In the genomic region with DNA sequence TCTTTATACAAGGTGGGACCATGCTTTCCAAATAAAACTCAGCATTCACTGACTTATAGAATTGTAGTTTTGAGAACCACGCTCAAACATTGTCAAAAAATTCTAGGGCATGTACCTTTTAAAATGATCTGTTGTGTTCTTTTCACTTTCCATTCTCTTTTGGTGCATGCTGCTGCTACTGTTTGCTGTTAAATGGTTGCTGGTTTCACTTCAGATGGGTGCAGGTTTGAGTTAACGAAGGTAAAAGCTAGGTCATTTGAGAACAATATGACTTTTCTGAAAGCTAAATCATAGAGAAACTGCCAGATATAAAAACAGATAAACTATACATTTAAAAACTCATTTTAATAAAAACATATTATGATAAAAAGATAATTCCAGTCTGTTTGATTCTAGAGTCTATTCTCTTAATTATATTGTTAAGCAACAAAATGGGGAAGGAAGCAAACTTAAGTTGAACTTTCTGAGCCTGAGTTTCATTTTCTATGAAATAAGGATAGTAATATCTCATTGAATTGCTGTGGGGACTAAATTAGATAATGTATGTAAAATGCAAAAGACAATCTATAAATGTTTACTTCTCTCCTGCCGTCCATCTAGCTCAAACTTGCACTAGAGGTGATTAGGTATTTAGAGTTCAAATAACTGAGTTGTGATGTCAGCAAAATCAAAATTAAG, we compare ENCODE assay signal across 15 cellular contexts.
DNase-seq lines count a peak whose midpoint lies in the region; ATAC-seq and TF ChIP-seq lines count a peak whose summit lies in the region.
"Had no signal": no experiment of that assay in that cellular context is flagged by ENCODE, and none has a peak within 500 bp of the region (broad histone marks: within the 10 kb centered on the region; RNA-seq: fewer than 3 reads in every experiment).

No MANE protein-coding gene starts in this region.

- no peaks in the 10 kb centered on the region for H3K27me3 Mint-ChIP-seq in activated CD4-positive, alpha-beta T cell treated with anti-CD3 and anti-CD28 coated beads, Interleukin-2, amount 10 ng/mL, durations not matched to agents 24 days and 14 days
- no peaks in the 10 kb centered on the region for H3K27me3 Mint-ChIP-seq in endothelial cell (ENCODE audit: unreplicated experiment)

- DNase-seq in AG08396 (ENCODE audit: low spot score) (no peak), Right ventricle myocardium superior (no peak), endothelial cell (ENCODE audit: low spot score) (no peak)
- DNase-seq in activated CD4-positive, alpha-beta T cell treated with anti-CD3 and anti-CD28 coated beads, Interleukin-2, amount 10 ng/mL, durations not matched to agents 24 days and 14 days = no peak
- DNase-seq: activated CD4-positive, alpha-beta T cell treated with anti-CD3 and anti-CD28 coated beads, Interleukin-2, amount 50 U/mL, for 1 hour; activated effector memory CD4-positive, alpha-beta T cell treated with Interleukin-2 at 50 U/mL for 16 hours; BE2C; caudate nucleus; NCI-H226 had no signal

- H3K9me3 Mint-ChIP-seq in activated CD4-positive, alpha-beta T cell treated with anti-CD3 and anti-CD28 coated beads, Interleukin-2, amount 10 ng/mL, durations not matched to agents 24 days and 14 days = no peaks in the 10 kb centered on the region
- H3K9me3 Mint-ChIP-seq in endothelial cell (ENCODE audit: unreplicated experiment) = no peaks in the 10 kb centered on the region

- intact Hi-C loops in activated CD4-positive, alpha-beta T cell treated with anti-CD3 and anti-CD28 coated beads, Interleukin-2, amount 10 ng/mL, durations not matched to agents 24 days and 14 days (cut with micrococcal nuclease) = no loop called here
- intact Hi-C loops in Right ventricle myocardium superior (cut with DNase I) = no loop called here

- H3K36me3 Mint-ChIP-seq in activated CD4-positive, alpha-beta T cell treated with anti-CD3 and anti-CD28 coated beads, Interleukin-2, amount 10 ng/mL, durations not matched to agents 24 days and 14 days (ENCODE audit: low read depth) = no peaks in the 10 kb centered on the region
- no peaks in the 10 kb centered on the region for H3K36me3 Mint-ChIP-seq in endothelial cell (ENCODE audit: low read depth, unreplicated experiment)

- H3K4me1 Mint-ChIP-seq in activated CD4-positive, alpha-beta T cell treated with anti-CD3 and anti-CD28 coated beads, Interleukin-2, amount 10 ng/mL, durations not matched to agents 24 days and 14 days = peaks cover 4% of the 10 kb centered on the region
- H3K4me1 Mint-ChIP-seq in endothelial cell (ENCODE audit: unreplicated experiment) = no peaks in the 10 kb centered on the region

- no peak overlapping the region for H3K4me3 Mint-ChIP-seq in activated CD4-positive, alpha-beta T cell treated with anti-CD3 and anti-CD28 coated beads, Interleukin-2, amount 10 ng/mL, durations not matched to agents 24 days and 14 days
- no peak overlapping the region for H3K4me3 Mint-ChIP-seq in endothelial cell (ENCODE audit: unreplicated experiment)
- H3K4me3 Mint-ChIP-seq: memory B cell had no signal

- H3K27ac Mint-ChIP-seq in activated CD4-positive, alpha-beta T cell treated with anti-CD3 and anti-CD28 coated beads, Interleukin-2, amount 10 ng/mL, durations not matched to agents 24 days and 14 days = no peak overlapping the region
- H3K27ac Mint-ChIP-seq in endothelial cell (ENCODE audit: unreplicated experiment) = no peak overlapping the region
- H3K27ac Mint-ChIP-seq: memory B cell had no signal

- no peak for TF ChIP-seq CTCF in endothelial cell (IDR thresholded peaks at IDR 0.05; ENCODE audit: unreplicated experiment)

- peak; percentile 90 for ATAC-seq in GM18502 (IDR thresholded peaks at IDR 0.05; ENCODE audit: poor library complexity, unreplicated experiment)
- ATAC-seq in GM19395 (IDR thresholded peaks at IDR 0.05; ENCODE audit: unreplicated experiment) = peak; percentile 99
- peak; percentile 80 for ATAC-seq in HG02763 (IDR thresholded peaks at IDR 0.05; ENCODE audit: unreplicated experiment)
- peak; percentile 82 for ATAC-seq in HG03442 (IDR thresholded peaks at IDR 0.05; ENCODE audit: unreplicated experiment)
- ATAC-seq in Right ventricle myocardium superior (ENCODE audit: poor library complexity) = no peak
- ATAC-seq: esophagus mucosa had no signal
